23 cellular contexts compared by ENCODE assay signal in the genomic region with DNA sequence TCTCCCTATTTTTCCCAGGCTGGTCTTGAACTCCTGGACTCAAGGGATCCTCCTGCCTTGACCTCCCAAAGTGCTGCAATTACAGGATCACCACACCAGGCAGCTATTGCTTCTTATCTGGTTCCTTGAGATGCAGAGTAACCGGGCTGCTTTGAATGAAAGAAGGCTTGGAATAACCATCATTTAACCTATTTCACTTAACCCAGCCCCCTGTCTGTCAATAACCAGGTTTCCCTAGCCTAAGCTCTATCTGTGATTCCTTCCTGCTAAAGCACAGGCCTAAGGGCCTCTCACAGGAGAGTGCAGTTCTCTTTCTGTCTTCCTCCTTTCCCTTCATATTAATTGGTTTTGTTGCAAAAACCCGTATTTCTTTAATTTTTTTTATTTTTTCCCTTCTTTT.
DNase-seq lines count a peak whose midpoint lies in the region; ATAC-seq, FAIRE-seq and TF ChIP-seq lines count a peak whose summit lies in the region.
"Had no signal": no experiment of that assay in that cellular context is flagged by ENCODE, and none has a peak within 500 bp of the region (broad histone marks: within the 10 kb centered on the region; RNA-seq: fewer than 3 reads in every experiment).

No MANE protein-coding gene starts in this region.

- no peaks in the 10 kb centered on the region; a peak in 1 of 5 replicates for H3K9me3 Mint-ChIP-seq in H9
- H3K9me3 Mint-ChIP-seq: CD8-positive, alpha-beta T cell; HFFc6 had no signal

- peak overlapping the region in 1 of 3 experiments; percentile 52; a peak in 1 of 7 replicates for H3K27ac Mint-ChIP-seq in H9
- H3K27ac Mint-ChIP-seq: B cell; CD4-positive, CD25-positive, alpha-beta regulatory T cell; CD8-positive, alpha-beta T cell; HFFc6 had no signal

- H3K27me3 ChIP-seq in H9 (ENCODE audit: insufficient read depth, low read length) (no peaks in the 10 kb centered on the region), H1 (replicated peaks in 1 of 4; ENCODE audit: control insufficient read depth in 3 of 4, extremely low read depth in 1 of 4, insufficient read depth in 3 of 4, low read length in 3 of 4) (no peaks in the 10 kb centered on the region), mesendoderm (ENCODE audit: insufficient read depth, low read length, poor library complexity) (no peaks in the 10 kb centered on the region), left ventricle myocardium inferior (ENCODE audit: low read depth) (no peaks in the 10 kb centered on the region)
- H3K27me3 ChIP-seq: BLaER1 had no signal

- H3K9me3 ChIP-seq in H9 (ENCODE audit: control insufficient read depth, low read depth, low read length): no peaks in the 10 kb centered on the region
- H3K9me3 ChIP-seq in H1 (ENCODE audit: insufficient read depth in 2 of 2, low read depth in 1 of 2, low read length in 1 of 2): no peaks in the 10 kb centered on the region
- H3K9me3 ChIP-seq in left ventricle myocardium inferior (replicated peaks): no peaks in the 10 kb centered on the region
- H3K9me3 ChIP-seq: BLaER1, Caco-2, HAP-1 had no signal

- H3K4me3 Mint-ChIP-seq in H9: no peak overlapping the region
- H3K4me3 Mint-ChIP-seq: B cell; CD4-positive, CD25-positive, alpha-beta regulatory T cell; CD8-positive, alpha-beta T cell; HFFc6 had no signal

- H3K27ac ChIP-seq in H9 (ENCODE audit: insufficient read length, low read depth, low read length) (no peak overlapping the region), H1 (ENCODE audit: low read depth, low read length) (no peak overlapping the region), mesendoderm (ENCODE audit: low read depth, low read length) (no peak overlapping the region), left ventricle myocardium inferior (replicated peaks) (no peak overlapping the region)
- H3K27ac ChIP-seq: 22Rv1, BLaER1, C4-2B had no signal

- no peaks in the 10 kb centered on the region for H3K27me3 Mint-ChIP-seq in H9 (ENCODE audit: low read depth)
- H3K27me3 Mint-ChIP-seq: B cell; CD4-positive, CD25-positive, alpha-beta regulatory T cell had no signal

- H2BK20ac ChIP-seq in H9 (ENCODE audit: low read depth, low read length, poor library complexity, severe bottlenecking) (no peak overlapping the region), H1 (ENCODE audit: low read length) (no peak overlapping the region)

- H4K91ac ChIP-seq in H9 (ENCODE audit: insufficient read length, low read depth, low read length): no peak overlapping the region
- H4K91ac ChIP-seq in H1 (replicated peaks; ENCODE audit: insufficient read length, low read length): no peak overlapping the region

- H4K20me1 ChIP-seq in H9 (ENCODE audit: control insufficient read depth, insufficient read depth, insufficient read length): no peaks in the 10 kb centered on the region
- no peaks in the 10 kb centered on the region for H4K20me1 ChIP-seq in H1 (replicated peaks in 1 of 2; ENCODE audit: control insufficient read depth in 1 of 2, insufficient read depth in 2 of 2, low read length in 2 of 2)
- H4K20me1 ChIP-seq: BLaER1 had no signal

- no peak overlapping the region for H2AFZ ChIP-seq in H9 (ENCODE audit: low read length)
- no peak overlapping the region for H2AFZ ChIP-seq in H1 (ENCODE audit: low read length)

- WGBS in H9 (ENCODE audit: extremely low coverage, insufficient read length, low lambda C conversion rate): no CpG with 5 or more reads among the region's 2 CpGs
- WGBS in H1 (ENCODE audit: extremely low coverage in 1 of 2, insufficient coverage in 1 of 2, insufficient read length in 1 of 2, insufficient replicate concordance in 2 of 2, low coverage in 1 of 2, low lambda C conversion rate in 2 of 2, missing lambda C conversion rate in 1 of 2), 2 experiments: 52% methylated on average over 2 of the region's 2 CpGs; no CpG with 5 or more reads in 1 of the 2 experiments
- no CpG with 5 or more reads among the region's 2 CpGs for WGBS in mesendoderm (ENCODE audit: extremely low coverage, insufficient coverage, low lambda C conversion rate)

- H4K5ac ChIP-seq in H9 (ENCODE audit: insufficient read length, low read depth, low read length) (no peak overlapping the region), H1 (ENCODE audit: insufficient read length, low read depth, low read length) (no peak overlapping the region), mesendoderm (ENCODE audit: low read length) (no peak overlapping the region)

- no peak overlapping the region for H3K14ac ChIP-seq in H9 (ENCODE audit: insufficient read depth, low read length)
- H3K14ac ChIP-seq in H1 (ENCODE audit: insufficient read length): no peak overlapping the region

- H3K18ac ChIP-seq in H9 (ENCODE audit: insufficient read length, low read depth, low read length) (no peak overlapping the region), H1 (ENCODE audit: extremely low read depth, low read length) (no peak overlapping the region), mesendoderm (ENCODE audit: low read length) (no peak overlapping the region)

- H3K4me2 ChIP-seq in H9 (ENCODE audit: insufficient read depth, insufficient read length, low read length): no peak overlapping the region
- no peak overlapping the region for H3K4me2 ChIP-seq in H1 (ENCODE audit: insufficient read depth in 1 of 2, low read depth in 2 of 2, low read length in 2 of 2)
- no peak overlapping the region for H3K4me2 ChIP-seq in mesendoderm (ENCODE audit: low read length)
- H3K4me2 ChIP-seq: BLaER1 had no signal

- POLR2A ChIA-PET in H1 (lab: Charles Lee; ENCODE audit: partially characterized antibody): no interaction called here

- no peaks in the 10 kb centered on the region for H3K36me3 ChIP-seq in H1 (ENCODE audit: control insufficient read depth in 2 of 4, insufficient read depth in 4 of 4, low read length in 3 of 4)
- H3K36me3 ChIP-seq in mesendoderm (ENCODE audit: control insufficient read depth, insufficient read depth, low read length): no peaks in the 10 kb centered on the region
- H3K36me3 ChIP-seq in left ventricle myocardium inferior: no peaks in the 10 kb centered on the region
- H3K36me3 ChIP-seq: BLaER1, HAP-1 had no signal

- peak; percentile 39 for FAIRE-seq in H1 (lab: Jason Lieb, UNC)
- FAIRE-seq: A204.1, GM12878 had no signal

- H4K8ac ChIP-seq in H9 (replicated peaks; ENCODE audit: insufficient read length, low read depth, low read length) (no peak overlapping the region), H1 (ENCODE audit: extremely low read depth, insufficient read depth, low read length) (no peak overlapping the region), mesendoderm (ENCODE audit: low read depth, low read length) (peak overlapping the region; percentile 15)

- no peak for TF ChIP-seq POLR2A in H1 (IDR thresholded peaks at IDR 0.05; ENCODE audit: control extremely low read depth in 1 of 2, low read depth in 2 of 2, low read length in 2 of 2)

- no peak for TF ChIP-seq EP300 in H1 (IDR thresholded peaks at IDR 0.05; ENCODE audit: borderline replicate concordance in 1 of 2, low read depth in 2 of 2, low read length in 2 of 2)

- H3K23me2 ChIP-seq in H9 (ENCODE audit: insufficient read length, low read depth, low read length, poor library complexity, severe bottlenecking) (no peaks in the 10 kb centered on the region), H1 (ENCODE audit: low read depth, low read length) (no peaks in the 10 kb centered on the region)

- no peak overlapping the region for H2BK12ac ChIP-seq in H9 (ENCODE audit: insufficient read length, low read depth, low read length)
- no peak overlapping the region for H2BK12ac ChIP-seq in H1 (ENCODE audit: low read depth, low read length)

- no peak for TF ChIP-seq CTCF in H9 (conservative IDR thresholded peaks at IDR 0.05)
- TF ChIP-seq CTCF in H1 (IDR thresholded peaks at IDR 0.05; ENCODE audit: control extremely low read depth in 1 of 3, insufficient read depth in 1 of 3, low read depth in 1 of 3, low read length in 3 of 3): no peak
- TF ChIP-seq CTCF in left ventricle myocardium inferior (IDR thresholded peaks at IDR 0.05; ENCODE audit: borderline replicate concordance): no peak
- TF ChIP-seq CTCF in omental fat pad (IDR thresholded peaks at IDR 0.05): no peak

- no peak overlapping the region for H3K4me3 ChIP-seq in H1 (ENCODE audit: extremely low read depth in 1 of 4, insufficient read depth in 2 of 4, low read depth in 3 of 4, low read length in 4 of 4)
- no peak overlapping the region for H3K4me3 ChIP-seq in mesendoderm (ENCODE audit: low read length)
- no peak overlapping the region for H3K4me3 ChIP-seq in left ventricle myocardium inferior
- H3K4me3 ChIP-seq: BLaER1, GM12878, HAP-1 had no signal

- intact Hi-C loops in left ventricle myocardium inferior (cut with micrococcal nuclease): no loop called here

- H3K56ac ChIP-seq in H9 (ENCODE audit: insufficient read length, low read depth, low read length): no peak overlapping the region
- H3K56ac ChIP-seq in H1 (replicated peaks; ENCODE audit: insufficient read length, low read depth, low read length): no peak overlapping the region
- no peak overlapping the region for H3K56ac ChIP-seq in mesendoderm (ENCODE audit: low read length)

- peaks cover 37 to 42% of the 10 kb centered on the region in 2 experiments for H3K4me1 Mint-ChIP-seq in H9
- H3K4me1 Mint-ChIP-seq: B cell; CD4-positive, CD25-positive, alpha-beta regulatory T cell had no signal

- H3K9ac ChIP-seq in H9 (ENCODE audit: extremely low read depth, insufficient read length, low read length) (no peak overlapping the region), H1 (replicated peaks in 1 of 4; ENCODE audit: extremely low read depth in 1 of 4, low read depth in 3 of 4, low read length in 3 of 4) (no peak overlapping the region), mesendoderm (ENCODE audit: low read length) (no peak overlapping the region)
- H3K9ac ChIP-seq: BLaER1 had no signal

- H3K79me1 ChIP-seq in H9 (ENCODE audit: insufficient read depth, low read depth, low read length, poor library complexity, severe bottlenecking): no peaks in the 10 kb centered on the region
- H3K79me1 ChIP-seq in H1 (ENCODE audit: low read depth, low read length): no peaks in the 10 kb centered on the region
- no peaks in the 10 kb centered on the region for H3K79me1 ChIP-seq in mesendoderm (ENCODE audit: low read length)

- H3K4me1 ChIP-seq in H9 (ENCODE audit: insufficient read depth, low read length) (peaks cover 8% of the 10 kb centered on the region; the same call in 1 of the 2 replicates), H1 (replicated peaks in 1 of 4; ENCODE audit: control insufficient read depth in 3 of 4, insufficient read depth in 4 of 4, low read length in 3 of 4) (peaks cover 4 to 21% (median 10%) of the 10 kb centered on the region in 4 experiments), mesendoderm (ENCODE audit: control insufficient read depth, low read depth, low read length) (peaks cover 6% of the 10 kb centered on the region), left ventricle myocardium inferior (peaks cover 28% of the 10 kb centered on the region)
- H3K4me1 ChIP-seq: BLaER1, Caco-2, HAP-1 had no signal

- no peaks in the 10 kb centered on the region for H3K79me2 ChIP-seq in H9 (ENCODE audit: insufficient read depth, low read length)
- no peaks in the 10 kb centered on the region for H3K79me2 ChIP-seq in H1 (ENCODE audit: control insufficient read depth in 1 of 2, insufficient read depth in 2 of 2, low read length in 2 of 2)
- no peaks in the 10 kb centered on the region for H3K79me2 ChIP-seq in mesendoderm (ENCODE audit: control insufficient read depth, insufficient read depth, low read length)

- no peak for ATAC-seq in omental fat pad (ENCODE audit: low FRiP score)
- ATAC-seq: CD8-positive, alpha-beta T cell; GM12878 had no signal

- no peak overlapping the region for H2BK5ac ChIP-seq in H9 (ENCODE audit: insufficient read length, low read length)
- no peak overlapping the region for H2BK5ac ChIP-seq in H1 (ENCODE audit: low read depth, low read length)
- H2BK5ac ChIP-seq in mesendoderm (ENCODE audit: low read length): no peak overlapping the region

- H3K23ac ChIP-seq in H9 (ENCODE audit: insufficient read length, low read depth, low read length) (no peak overlapping the region), H1 (ENCODE audit: insufficient read length) (no peak overlapping the region), mesendoderm (ENCODE audit: low read length) (no peak overlapping the region)

- H2BK120ac ChIP-seq in H9 (ENCODE audit: low read depth, low read length, poor library complexity, severe bottlenecking) (no peak overlapping the region), H1 (replicated peaks; ENCODE audit: low read depth, low read length) (no peak overlapping the region), mesendoderm (ENCODE audit: low read depth, low read length) (no peak overlapping the region)

- CTCF ChIA-PET in H1 (lab: Charles Lee; ENCODE audit: partially characterized antibody): interaction anchor here (0.6 to 1.0 kb wide), 2 partner anchors 11 to 44 kb away, joined by 3 read pairs; no protein-coding TSS in a partner anchor

- no peak overlapping the region for H2BK15ac ChIP-seq in H9 (ENCODE audit: low read depth, low read length)
- H2BK15ac ChIP-seq in H1 (ENCODE audit: low read length): no peak overlapping the region
- H2BK15ac ChIP-seq in mesendoderm (replicated peaks; ENCODE audit: low read depth): no peak overlapping the region

- DNase-seq in ELF-1 (ENCODE audit: low read depth, low spot score): peak; percentile 21
- DNase-seq in H9: peak; percentile 32
- no peak for DNase-seq in H1 (ENCODE audit: low read depth in 1 of 2, low spot score in 2 of 2)
- peak; percentile 67 for DNase-seq in mesendoderm
- no peak for DNase-seq in left ventricle myocardium inferior
- DNase-seq in NCI-H1436 (lab: John Stamatoyannopoulos, UW): no peak
- DNase-seq in omental fat pad (ENCODE audit: low spot score): no peak
- DNase-seq in islet precursor cell: no peak
- DNase-seq: Caco-2; CD4-positive, CD25-positive, alpha-beta regulatory T cell; CD8-positive, alpha-beta T cell; DMS153; DND-41; GDM1; GOT3; HFFc6 had no signal

- no peak overlapping the region for H2AK5ac ChIP-seq in H9 (ENCODE audit: insufficient read length, low read length)
- H2AK5ac ChIP-seq in H1 (ENCODE audit: low read depth, low read length): no peak overlapping the region
- no peak overlapping the region for H2AK5ac ChIP-seq in mesendoderm (ENCODE audit: low read length)

- H3K4ac ChIP-seq in H9 (ENCODE audit: low read depth, low read length): no peak overlapping the region
- H3K4ac ChIP-seq in H1 (replicated peaks; ENCODE audit: insufficient read length, low read depth, low read length): no peak overlapping the region
- H3K4ac ChIP-seq in mesendoderm (ENCODE audit: low read depth, low read length): no peak overlapping the region

- TF ChIP-seq RAD21 in H1 (IDR thresholded peaks at IDR 0.05 in 1 of 2, conservative IDR thresholded peaks at IDR 0.05 in 1 of 2; ENCODE audit: low read depth in 2 of 2, low read length in 2 of 2): no peak

- H3K36me3 Mint-ChIP-seq in H9 (ENCODE audit: insufficient read depth in 1 of 3, low read depth in 3 of 3): no peaks in the 10 kb centered on the region
- H3K36me3 Mint-ChIP-seq: CD4-positive, CD25-positive, alpha-beta regulatory T cell; CD8-positive, alpha-beta T cell had no signal

- no peak overlapping the region for H3T11ph ChIP-seq in H9 (ENCODE audit: low read length)

Comparison
In these comparisons a context has a peak if more than half of its experiments do, and no peak if none do; other contexts are left out.
1. DNase-seq: peak in ELF-1 (single experiment), H9 (single experiment) and mesendoderm (single experiment); none in H1 (0 of 2), left ventricle myocardium inferior (single experiment), NCI-H1436 (single experiment), omental fat pad (single experiment) and islet precursor cell (single experiment).